ENCODE assay signal across 8 cellular contexts in genomic region chr2:113603467-113604084, GRCh38. TPM values are rescaled to one million over a fixed set of nuclear protein-coding genes. Genes with fewer than 3 reads are reported as not detected.
DNase-seq lines count a peak whose midpoint lies in the region; ATAC-seq and TF ChIP-seq lines count a peak whose summit lies in the region.
"Not testable (repeated sequence)": the region's sequence is repeated elsewhere in the genome, so short reads cannot be mapped to it uniquely, and the experiment has no call there.

No MANE protein-coding gene starts in this region.

- not testable (repeated sequence) for H3K9me3 ChIP-seq in SJSA1 (replicated peaks); fibroblast of lung (ENCODE audit: control insufficient read depth, insufficient read depth, low read depth, low read length)

- H3K4me3 Mint-ChIP-seq in activated naive CD4-positive, alpha-beta T cell treated with anti-CD3 and anti-CD28 coated beads for 36 hours, result peak overlapping the region; percentile 93
- H3K4me3 Mint-ChIP-seq in mesothelial cell of epicardium, result peak overlapping the region; percentile 92

- CTCF ChIA-PET in activated naive CD4-positive, alpha-beta T cell treated with anti-CD3 and anti-CD28 coated beads for 36 hours (lab: Charles Lee), result interaction anchor here (1.1 to 2.0 kb wide), 5 partner anchors 88 to 285 kb away, joined by 3 to 19 read pairs (median 4); partner anchors contain the start of gene SLC35F5

- not testable (repeated sequence) for H3K27ac ChIP-seq in SJSA1
- H3K27ac ChIP-seq in fibroblast of lung (ENCODE audit: insufficient read depth, low read length), result peak overlapping the region; percentile 56

- not testable (repeated sequence) for H3K9me3 Mint-ChIP-seq in activated naive CD4-positive, alpha-beta T cell treated with anti-CD3 and anti-CD28 coated beads for 36 hours; mesothelial cell of epicardium

- H3K4me1 Mint-ChIP-seq in activated naive CD4-positive, alpha-beta T cell treated with anti-CD3 and anti-CD28 coated beads for 36 hours (ENCODE audit: low read depth); mesothelial cell of epicardium: not testable (repeated sequence)

- not testable (repeated sequence) for H3K36me3 Mint-ChIP-seq in activated naive CD4-positive, alpha-beta T cell treated with anti-CD3 and anti-CD28 coated beads for 36 hours (ENCODE audit: low read depth); mesothelial cell of epicardium

- H3K4me2 ChIP-seq in fibroblast of lung (ENCODE audit: extremely low read depth, insufficient read depth, low read length), result not testable (repeated sequence)

- H3K27ac Mint-ChIP-seq in activated naive CD4-positive, alpha-beta T cell treated with anti-CD3 and anti-CD28 coated beads for 36 hours, result peak overlapping the region; percentile 96
- H3K27ac Mint-ChIP-seq in mesothelial cell of epicardium, result peak overlapping the region; percentile 97

- H3K36me3 ChIP-seq in SJSA1; fibroblast of lung (ENCODE audit: control insufficient read depth, insufficient read depth, low read length): not testable (repeated sequence)

- ATAC-seq in HG03103 (IDR thresholded peaks at IDR 0.05; ENCODE audit: low read depth, unreplicated experiment), result peak; percentile 95

- H3K9ac ChIP-seq in fibroblast of lung (ENCODE audit: insufficient read depth, low read length), result peak overlapping the region; percentile 23

- H3K4me3 ChIP-seq in SJSA1, result peak overlapping the region; percentile 42
- H3K4me3 ChIP-seq in fibroblast of lung (replicated peaks in 1 of 4; ENCODE audit: control extremely low read depth in 1 of 4, insufficient read depth in 1 of 4, low read depth in 3 of 4, low read length in 4 of 4), result peak overlapping the region; percentile 36 to 71 (median 54)

- not testable (repeated sequence) for H3K27me3 Mint-ChIP-seq in activated naive CD4-positive, alpha-beta T cell treated with anti-CD3 and anti-CD28 coated beads for 36 hours (ENCODE audit: low read depth); mesothelial cell of epicardium (ENCODE audit: low read depth)

- intact Hi-C loops in activated naive CD4-positive, alpha-beta T cell treated with anti-CD3 and anti-CD28 coated beads for 36 hours (cut with micrococcal nuclease), result loop anchor here (5.0 to 10.0 kb wide), 4 partner anchors 154 to 374 kb away; partner anchors contain the start of genes ACTR3 and SLC35F5

- H3K79me2 ChIP-seq in fibroblast of lung (ENCODE audit: control insufficient read depth, insufficient read depth, low read length), result not testable (repeated sequence)

- H4K20me1 ChIP-seq in fibroblast of lung (ENCODE audit: control insufficient read depth, extremely low read depth, insufficient read depth, low read length), result not testable (repeated sequence)

- peak overlapping the region; percentile 64 for H2AFZ ChIP-seq in fibroblast of lung (ENCODE audit: low read length)

- DNase-seq in AG09319 (ENCODE audit: extremely low read depth, low read depth), result peak; percentile 79
- peak; percentile 56 for DNase-seq in GM19238 (ENCODE audit: insufficient read length, low spot score)
- peak; percentile 79 to 91 for DNase-seq in SJSA1 (ENCODE audit: low read depth in 1 of 2, low spot score in 2 of 2)
- peak; percentile 81 for DNase-seq in activated naive CD4-positive, alpha-beta T cell treated with anti-CD3 and anti-CD28 coated beads for 36 hours
- DNase-seq in fibroblast of lung (ENCODE audit: low read depth in 2 of 2), result peak; percentile 86 to 92
- peak; percentile 73 to 85 for DNase-seq in mesothelial cell of epicardium (ENCODE audit: low spot score in 2 of 2, unreplicated experiment in 2 of 2)
- peak; percentile 68 to 72 for DNase-seq in stimulated activated CD4-positive, alpha-beta T cell treated with anti-CD3 and anti-CD28 coated beads, Interleukin-2, amount 100 ng/mL, for 48 hours

- not testable (repeated sequence) for H3K4me1 ChIP-seq in SJSA1 (replicated peaks); fibroblast of lung (ENCODE audit: control insufficient read depth, extremely low read depth, insufficient read depth, low read length)

- not testable (repeated sequence) for H3K27me3 ChIP-seq in SJSA1 (replicated peaks); fibroblast of lung (ENCODE audit: control insufficient read depth, insufficient read depth, low read length)

- TF ChIP-seq CTCF in AG09319 (IDR thresholded peaks at IDR 0.05; ENCODE audit: low read depth, low read length); fibroblast of lung (conservative IDR thresholded peaks at IDR 0.05 in 1 of 2, IDR thresholded peaks at IDR 0.05 in 1 of 2; ENCODE audit: low read depth in 1 of 2, low read length in 2 of 2); mesothelial cell of epicardium (IDR thresholded peaks at IDR 0.05; ENCODE audit: unreplicated experiment): not testable (repeated sequence)

RNA-seq across cellular contexts. Expression of gene RABL2A, which starts 23.5 kb away (rescaled TPM):
- total RNA-seq in SJSA1 (2014; rRNA removed; shearing (Covaris generic)), result 2.3 and 6.5 TPM in 2 replicates
- total RNA-seq in activated naive CD4-positive, alpha-beta T cell treated with anti-CD3 and anti-CD28 coated beads for 36 hours, result 1 to 10 TPM; 9.2 TPM
- total RNA-seq in fibroblast of lung (6.9 and 11.7 TPM in 2 replicates), mesothelial cell of epicardium (39.5 to 44.2 TPM (median 41.8 TPM) in 3 replicates)
- 6.4 and 7.4 TPM in 2 replicates for polyA plus RNA-seq in fibroblast of lung
- polyA plus RNA-seq in fibroblast of lung (2012), result 5.0 and 5.6 TPM in 2 replicates
- 13.2 and 14.9 TPM in 2 replicates for polyA minus RNA-seq in fibroblast of lung (ENCODE audit: low replicate concordance)
